8 cellular contexts compared by ENCODE assay signal in the genomic region with DNA sequence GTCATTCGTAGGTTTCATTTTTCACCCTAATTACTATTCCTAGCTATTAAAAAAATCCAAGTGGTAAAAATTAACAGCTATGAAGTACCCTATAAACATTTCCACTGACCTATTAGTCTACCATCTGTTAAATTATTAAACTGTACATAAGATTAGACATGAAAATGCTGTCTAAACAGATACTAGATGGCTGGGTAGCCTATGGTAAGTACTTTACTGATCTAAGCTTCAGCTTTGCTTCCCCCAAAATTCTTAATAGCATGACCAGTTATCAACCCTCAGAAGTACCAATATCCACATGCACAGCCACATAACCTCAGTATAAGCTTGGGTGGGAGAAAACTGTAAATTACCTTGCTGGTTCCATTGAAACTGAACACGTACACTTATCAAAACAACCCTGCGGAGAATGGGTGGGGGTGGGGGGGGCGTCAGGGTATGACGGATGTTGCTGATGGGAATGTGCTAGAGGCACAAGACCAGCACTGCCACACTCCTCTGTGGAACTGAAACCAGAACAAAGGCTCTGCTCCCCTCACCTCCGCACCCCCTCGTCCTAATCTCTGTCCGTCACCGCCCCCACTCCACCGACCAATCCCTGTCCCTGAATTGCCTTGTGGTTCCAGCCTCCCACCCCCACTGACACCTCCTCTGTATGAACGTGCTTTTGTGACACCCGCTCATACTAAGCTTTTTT. TPM values are rescaled to one million over a fixed set of nuclear protein-coding genes. Genes with fewer than 3 reads are reported as not detected.
DNase-seq lines count a peak whose midpoint lies in the region; ATAC-seq, FAIRE-seq and TF ChIP-seq lines count a peak whose summit lies in the region.

No MANE protein-coding gene starts in this region.

- H3K4me1 ChIP-seq in KMS-11 (ENCODE audit: low read depth, poor library complexity, severe bottlenecking) = peaks cover 55% of the 10 kb centered on the region

- peak; percentile 69 for ATAC-seq in GM21423 (IDR thresholded peaks at IDR 0.05; ENCODE audit: unreplicated experiment)

- H3K36me3 Mint-ChIP-seq in CD14-positive monocyte = peaks cover 1 to 6% of the 10 kb centered on the region in 2 donors

- peaks cover 53% of the 10 kb centered on the region; the same call in 1 of the 2 replicates for H3K79me2 ChIP-seq in KMS-11 (ENCODE audit: insufficient read depth, low read depth)

- H3K4me3 Mint-ChIP-seq in CD14-positive monocyte = peak overlapping the region; percentile 62 to 65

- DNase-seq in CD14-positive monocyte (ENCODE audit: low spot score) (peak; percentile 76), posterior cingulate gyrus (no peak), lower leg skin (ENCODE audit: low spot score in 2 of 2) (no peak)
- peak; percentile 62 for DNase-seq in activated CD8-positive, alpha-beta memory T cell treated with anti-CD3 and anti-CD28 coated beads, Interleukin-2, amount 50 U/mL, for 4 hours
- peak; percentile 50 for DNase-seq in stimulated activated CD8-positive, alpha-beta memory T cell treated with anti-CD3 and anti-CD28 coated beads, Interleukin-7, amount 100 ng/mL, for 24 hours (ENCODE audit: low read depth)

- H3K27me3 ChIP-seq in KMS-11 (ENCODE audit: insufficient read depth, low read depth) = peaks cover 3% of the 10 kb centered on the region; the same call in 1 of the 2 replicates

- no peak for TF ChIP-seq CTCF in CD14-positive monocyte (IDR thresholded peaks at IDR 0.05)
- TF ChIP-seq CTCF in KMS-11 (conservative IDR thresholded peaks at IDR 0.05; ENCODE audit: low read depth, low read length) = no peak
- no peak for TF ChIP-seq CTCF in lower leg skin (IDR thresholded peaks at IDR 0.05)

- TF ChIP-seq POLR2A in lower leg skin (IDR thresholded peaks at IDR 0.05) = no peak

- intact Hi-C loops in CD14-positive monocyte (cut with micrococcal nuclease) = no loop called here
- intact Hi-C loops in posterior cingulate gyrus (cut with DNase I) = no loop called here
- intact Hi-C loops in lower leg skin (cut with DNase I; ENCODE audit: low total_unique reads) = no loop called here

- peaks cover 6% of the 10 kb centered on the region; the same call in 1 of the 2 replicates for H4K20me1 ChIP-seq in KMS-11 (ENCODE audit: insufficient read depth)

- H3K36me3 ChIP-seq in KMS-11 (ENCODE audit: insufficient read depth) = no peaks in the 10 kb centered on the region

- H3K9ac ChIP-seq in KMS-11 = no peak overlapping the region

- H3K4me1 Mint-ChIP-seq in CD14-positive monocyte = peaks cover 54% of the 10 kb centered on the region

- H3K9me3 Mint-ChIP-seq in CD14-positive monocyte = no peaks in the 10 kb centered on the region

- no peak overlapping the region for H2AFZ ChIP-seq in KMS-11 (ENCODE audit: low read depth)

- peak overlapping the region; percentile 93; the same call in 1 of the 2 replicates for H3K4me2 ChIP-seq in KMS-11

- peak overlapping the region; percentile 29 to 91 (median 62) for H3K27ac Mint-ChIP-seq in CD14-positive monocyte

- peak; percentile 51 for FAIRE-seq in islet of Langerhans (lab: Jason Lieb, UNC)

- H3K27ac ChIP-seq in KMS-11 = no peak overlapping the region

- H3K4me3 ChIP-seq in KMS-11 (IDR thresholded peaks at IDR 0.05; ENCODE audit: insufficient read depth, low read depth, low read length) (no peak overlapping the region), lower leg skin (ENCODE audit: low read depth, poor library complexity, severe bottlenecking) (no peak overlapping the region)

- 78 to 79% methylated on average over 12 of the region's 12 CpGs for WGBS in lower leg skin, 2 donors

- H3K27me3 Mint-ChIP-seq in CD14-positive monocyte (ENCODE audit: low read depth in 3 of 3) = no peaks in the 10 kb centered on the region

RNA-seq across cellular contexts. Expression of a gene that starts 45.3 kb away (rescaled TPM):
- 1 to 10 TPM; 2.4 to 2.7 TPM for polyA plus RNA-seq in CD14-positive monocyte
- total RNA-seq in lower leg skin = 10 to 100 TPM in 1 of 4 donors, 1 to 10 TPM in 3; 4.2 to 10.3 (median 7.1) TPM

Comparison
In these comparisons a context has a peak if more than half of its experiments do, and no peak if none do; other contexts are left out.
1. DNase-seq: peak in CD14-positive monocyte (single experiment), activated CD8-positive, alpha-beta memory T cell treated with anti-CD3 and anti-CD28 coated beads, Interleukin-2, amount 50 U/mL, for 4 hours (single experiment) and stimulated activated CD8-positive, alpha-beta memory T cell treated with anti-CD3 and anti-CD28 coated beads, Interleukin-7, amount 100 ng/mL, for 24 hours (single experiment); none in posterior cingulate gyrus (0 of 10) and lower leg skin (0 of 2).